12 cellular contexts compared by ENCODE assay signal in the genomic region with DNA sequence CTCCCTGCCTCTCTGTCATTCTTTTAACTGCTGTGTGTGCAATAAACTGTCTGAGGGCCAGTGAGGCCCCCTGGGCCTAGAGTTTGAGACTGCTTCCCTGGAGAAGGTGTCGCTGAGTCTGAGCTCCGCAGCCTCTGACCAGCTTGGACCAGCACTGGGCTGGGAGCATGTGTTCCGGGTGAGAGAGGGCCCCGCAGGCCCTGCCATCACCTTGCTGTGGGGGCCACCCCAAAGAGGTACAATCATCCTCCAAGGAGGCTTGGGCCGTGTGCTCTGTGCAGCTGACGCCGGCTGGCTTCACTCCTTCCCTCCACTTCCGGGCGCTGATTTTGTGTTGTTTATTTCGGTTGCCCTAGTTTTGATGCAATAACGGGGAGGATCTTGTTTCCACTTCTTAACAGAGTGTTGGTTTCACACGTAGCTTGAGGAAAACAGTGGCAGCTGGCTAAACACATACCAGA.
A peak's percentile ranks its signal among the peaks of the same experiment; 100 is the strongest.
DNase-seq lines count a peak whose midpoint lies in the region; ATAC-seq and TF ChIP-seq lines count a peak whose summit lies in the region.
"Had no signal": no experiment of that assay in that cellular context is flagged by ENCODE, and none has a peak within 500 bp of the region (broad histone marks: within the 10 kb centered on the region; RNA-seq: fewer than 3 reads in every experiment).

No MANE protein-coding gene starts in this region.

- H3K9me3 Mint-ChIP-seq in CD4-positive, alpha-beta memory T cell: peaks cover 0 to 10% (median 3%) of the 10 kb centered on the region in 8 donors

- no peaks in the 10 kb centered on the region for H3K9me3 ChIP-seq in CD4-positive, alpha-beta memory T cell (ENCODE audit: control insufficient read depth in 1 of 2, low read length in 2 of 2)
- H3K9me3 ChIP-seq in Peyer's patch (no peaks in the 10 kb centered on the region), thyroid gland (no peaks in the 10 kb centered on the region)

- no peak for TF ChIP-seq CTCF in omental fat pad (IDR thresholded peaks at IDR 0.05)
- TF ChIP-seq CTCF in Peyer's patch (IDR thresholded peaks at IDR 0.05): no peak
- no peak for TF ChIP-seq CTCF in thyroid gland (IDR thresholded peaks at IDR 0.05)

- H3K27me3 ChIP-seq in CD4-positive, alpha-beta memory T cell (ENCODE audit: insufficient read depth, low read length): no peaks in the 10 kb centered on the region
- H3K27me3 ChIP-seq in Peyer's patch: no peaks in the 10 kb centered on the region
- H3K27me3 ChIP-seq in thyroid gland: no peaks in the 10 kb centered on the region

- H3K4me1 Mint-ChIP-seq in CD4-positive, alpha-beta memory T cell: peaks cover 0 to 1% (median 0%) of the 10 kb centered on the region in 4 donors

- peak in 1 of 5 donors; percentile 2 for DNase-seq in CD4-positive, alpha-beta memory T cell
- DNase-seq in NCI-H510A (lab: John Stamatoyannopoulos, UW) (peak; percentile 39), Right ventricle myocardium superior (peak; percentile 50), omental fat pad (ENCODE audit: low spot score) (no peak), Peyer's patch (no peak), thyroid gland (no peak)
- DNase-seq: activated effector memory CD4-positive, alpha-beta T cell treated with anti-CD3 and anti-CD28 coated beads, Interleukin-2, amount 50 U/mL, for 16 hours; GDM1 had no signal

- H3K36me3 Mint-ChIP-seq in CD4-positive, alpha-beta memory T cell: peaks cover 0 to 5% of the 10 kb centered on the region in 2 donors

- no peak overlapping the region for H3K27ac ChIP-seq in CD4-positive, alpha-beta memory T cell (ENCODE audit: low read depth, low read length)
- H3K27ac ChIP-seq in Peyer's patch: no peak overlapping the region
- no peak overlapping the region for H3K27ac ChIP-seq in thyroid gland
- H3K27ac ChIP-seq: cardiac muscle cell had no signal

- POLR2A ChIA-PET in CD4-positive, alpha-beta memory T cell (lab: Charles Lee; ENCODE audit: partially characterized antibody): no interaction called here

- H3K27me3 Mint-ChIP-seq in CD4-positive, alpha-beta memory T cell: peaks cover 0 to 2% of the 10 kb centered on the region in 2 donors

- intact Hi-C loops in CD4-positive, alpha-beta memory T cell (cut with micrococcal nuclease): no loop called here
- intact Hi-C loops in Right ventricle myocardium superior (cut with DNase I): no loop called here
- intact Hi-C loops in thyroid gland (cut with DNase I): no loop called here

- H3K4me3 ChIP-seq in CD4-positive, alpha-beta memory T cell (ENCODE audit: low read length in 2 of 2): no peak overlapping the region
- H3K4me3 ChIP-seq in Peyer's patch (no peak overlapping the region), thyroid gland (replicated peaks in 1 of 3) (no peak overlapping the region)
- H3K4me3 ChIP-seq: cardiac muscle cell, smooth muscle cell had no signal

- H3K36me3 ChIP-seq in CD4-positive, alpha-beta memory T cell (ENCODE audit: insufficient read depth, low read length): no peaks in the 10 kb centered on the region
- no peaks in the 10 kb centered on the region for H3K36me3 ChIP-seq in Peyer's patch
- H3K36me3 ChIP-seq in thyroid gland: no peaks in the 10 kb centered on the region
- H3K36me3 ChIP-seq: cardiac muscle cell had no signal

- WGBS in thyroid gland, 2 donors: 39 to 51% methylated on average over 10 to 12 of the region's 12 CpGs

- CTCF ChIA-PET in CD4-positive, alpha-beta memory T cell (lab: Charles Lee; ENCODE audit: partially characterized antibody): no interaction called here

- H3K4me3 Mint-ChIP-seq in CD4-positive, alpha-beta memory T cell: peak overlapping the region in 1 of 8 donors; percentile 8

- ATAC-seq in Right ventricle myocardium superior (ENCODE audit: poor library complexity) (peak; percentile 86), omental fat pad (ENCODE audit: low FRiP score) (peak; percentile 31), HG03342 (IDR thresholded peaks at IDR 0.05; ENCODE audit: unreplicated experiment) (no peak), GM21717 (IDR thresholded peaks at IDR 0.05; ENCODE audit: unreplicated experiment) (no peak)

- no peaks in the 10 kb centered on the region for H3K4me1 ChIP-seq in CD4-positive, alpha-beta memory T cell (ENCODE audit: insufficient read depth, low read length)
- no peaks in the 10 kb centered on the region for H3K4me1 ChIP-seq in Peyer's patch
- no peaks in the 10 kb centered on the region for H3K4me1 ChIP-seq in thyroid gland

- peak overlapping the region in 5 of 7 donors; percentile 11 to 60 (median 40) for H3K27ac Mint-ChIP-seq in CD4-positive, alpha-beta memory T cell

- TF ChIP-seq POLR2A in Peyer's patch (IDR thresholded peaks at IDR 0.05): no peak
- TF ChIP-seq POLR2A in thyroid gland (IDR thresholded peaks at IDR 0.05): no peak

Comparison
In these comparisons a context has a peak if more than half of its experiments do, and no peak if none do; other contexts are left out.
1. DNase-seq: peak in NCI-H510A (single experiment) and Right ventricle myocardium superior (single experiment); none in omental fat pad (single experiment), Peyer's patch (0 of 3) and thyroid gland (0 of 2).
2. ATAC-seq: peak in Right ventricle myocardium superior (single experiment) and omental fat pad (single experiment); none in HG03342 (single experiment) and GM21717 (single experiment).